8 cellular contexts compared by ENCODE assay signal in genomic region chr11:119196833-119197483, GRCh38. TPM values are rescaled to one million over a fixed set of nuclear protein-coding genes. Genes with fewer than 3 reads are reported as not detected.
A peak's percentile ranks its signal among the peaks of the same experiment; 100 is the strongest.
DNase-seq lines count a peak whose midpoint lies in the region; ATAC-seq, FAIRE-seq and TF ChIP-seq lines count a peak whose summit lies in the region.

No MANE protein-coding gene starts in this region.

- CTCF ChIA-PET in HepG2 (lab: Yijun Ruan, JAX; ENCODE audit: low intra/inter-chr PET ratio, low total read pairs) = interaction anchor here (1.4 to 2.5 kb wide), 5 partner anchors 29 to 132 kb away, joined by 4 to 25 read pairs (median 5); partner anchors contain the start of gene NLRX1

- intact Hi-C loops in HepG2 (cut with micrococcal nuclease; ENCODE audit: unreplicated experiment) = loop anchor here (1.0 to 5.0 kb wide), 3 partner anchors 29 to 90 kb away; partner anchors contain the start of genes C2CD2L and NLRX1

- 19% methylated on average over 5 of the region's 5 CpGs for WGBS in HepG2 (ENCODE audit: low lambda C conversion rate)

- ATAC-seq in HG03520 (IDR thresholded peaks at IDR 0.05; ENCODE audit: unreplicated experiment) = peak; percentile 71
- ATAC-seq in HepG2 = peak; percentile 82
- no peak for ATAC-seq in HG03045 (IDR thresholded peaks at IDR 0.05; ENCODE audit: unreplicated experiment)

- TF ChIP-seq CTCF in HepG2 (CRISPR knock-in tag; IDR thresholded peaks at IDR 0.05) = peak; percentile 86

- H3K79me2 ChIP-seq in HepG2 (ENCODE audit: insufficient read depth, low read length) = no peaks in the 10 kb centered on the region

- peak; percentile 49 for DNase-seq in GM04503 (ENCODE audit: low read depth)
- peak; percentile 94 to 98 for DNase-seq in NCI-H526 (lab: John Stamatoyannopoulos, UW)
- peak; percentile 68 to 78 for DNase-seq in activated CD4-positive, alpha-beta T cell treated with anti-CD3 and anti-CD28 coated beads for 4 hours
- peak; percentile 67 for DNase-seq in dedifferentiated amniotic fluid mesenchymal stem cell (ENCODE audit: extremely low spot score)
- DNase-seq in HepG2 (ENCODE audit: low spot score) = peak; percentile 83
- DNase-seq in stimulated activated CD8-positive, alpha-beta memory T cell treated with anti-CD3 and anti-CD28 coated beads, Interleukin-12 subunit alpha, Interleukin-12 subunit beta, amount 100 ng/mL, for 24 hours (ENCODE audit: extremely low read depth) = peak; percentile 31

- no peak overlapping the region for H3K27ac ChIP-seq in HepG2 (ENCODE audit: extremely low read length, insufficient read depth, low read length)

- FAIRE-seq in HepG2 (lab: Jason Lieb, UNC) = peak; percentile 90

- no TSS peak for BruUV-seq in HepG2 (replicated peaks; lab: Mats Ljungman, UMichigan)

- H3K4me2 ChIP-seq in HepG2 (ENCODE audit: low read depth, low read length) = 0 out of 2 replicates have a peak overlapping the region, but pooled peaks have one; percentile 18

- no peaks in the 10 kb centered on the region for H4K20me1 ChIP-seq in HepG2 (ENCODE audit: insufficient read depth, low read length)

- in situ Hi-C loops in HepG2 (cut with HindIII; ENCODE audit: extremely low pct_ligation_motif_present, low pct_unique_long_range_greater_than_20kb) = loop anchor here (10.0 kb wide), 1 partner anchor 278 kb away; no protein-coding TSS in a partner anchor

- H2AFZ ChIP-seq in HepG2 (ENCODE audit: low read length) = no peak overlapping the region

- no peak overlapping the region for H3K9ac ChIP-seq in HepG2 (ENCODE audit: insufficient read depth, low read depth, low read length)

- peak; percentile 78 for TF ChIP-seq RAD21 in HepG2 (CRISPR knock-in tag; IDR thresholded peaks at IDR 0.05)

- no peak for TF ChIP-seq POLR2A in HepG2 (IDR thresholded peaks at IDR 0.05; ENCODE audit: insufficient read depth in 1 of 2, low read depth in 2 of 2, low read length in 2 of 2)

- no peak overlapping the region for H3K4me3 ChIP-seq in HepG2 (replicated peaks in 1 of 3; ENCODE audit: insufficient read depth in 1 of 3, low read depth in 2 of 3, low read length in 3 of 3)

- POLR2A ChIA-PET in HepG2 (lab: Yijun Ruan, JAX) = interaction anchor here (1.0 to 1.5 kb wide), 3 partner anchors 9 to 102 kb away, joined by 3 to 5 read pairs (median 4); partner anchors contain the start of gene CBL

- TF ChIP-seq EP300 in HepG2 (IDR thresholded peaks at IDR 0.05; ENCODE audit: low read depth in 2 of 2, low read length in 2 of 2) (no peak), HepG2 (CRISPR knock-in tag; IDR thresholded peaks at IDR 0.05; ENCODE audit: borderline replicate concordance) (no peak)

- no peaks in the 10 kb centered on the region for H3K36me3 ChIP-seq in HepG2 (replicated peaks in 1 of 2; ENCODE audit: control insufficient read depth in 1 of 2, insufficient read depth in 2 of 2, low read length in 2 of 2)

- H3K4me1 ChIP-seq in HepG2 (ENCODE audit: insufficient read depth, low read length) = peaks cover 34% of the 10 kb centered on the region

- H3K27me3 ChIP-seq in HepG2 (ENCODE audit: control insufficient read depth in 1 of 2, insufficient read depth in 2 of 2, low read length in 2 of 2) = peaks cover 3 to 8% of the 10 kb centered on the region in 2 experiments; a peak in 2 of 5 replicates

- H3K9me3 ChIP-seq in HepG2 (ENCODE audit: low read length) = no peaks in the 10 kb centered on the region

RNA-seq across cellular contexts. Expression of gene CBL, which starts 9.2 kb away (rescaled TPM):
- total RNA-seq in HepG2 (2016; rRNA removed; fragmentation: Illumina TruSeq; extraction: Trizol) = 7.4 and 11.0 TPM in 2 replicates
- total RNA-seq in HepG2 (2016; cell fraction: cytosol; rRNA removed; fragmentation: Illumina TruSeq; extraction: Trizol; ENCODE audit: low read depth) = 1.9 TPM in 2 replicates
- 7.0 and 10.4 TPM in 2 replicates for total RNA-seq in HepG2 (2016; cell fraction: insoluble cytoplasmic fraction; rRNA removed; fragmentation: Illumina TruSeq; extraction: Trizol)
- total RNA-seq in HepG2 (2016; cell fraction: membrane; rRNA removed; fragmentation: Illumina TruSeq; extraction: Trizol) = 3.6 and 3.8 TPM in 2 replicates
- total RNA-seq in HepG2 (2016; cell fraction: nucleus; rRNA removed; fragmentation: Illumina TruSeq; extraction: Trizol) = 7.7 and 8.2 TPM in 2 replicates
- 5.5 and 6.6 TPM in 2 replicates for polyA plus RNA-seq in HepG2 (2011; rRNA removed)
- 3.7 and 5.6 TPM in 2 replicates for polyA plus RNA-seq in HepG2 (2011; cell fraction: cytosol; rRNA removed)
- polyA plus RNA-seq in HepG2 (2011; cell fraction: nucleus; rRNA removed) = 5.9 and 7.4 TPM in 2 replicates
- 4.8 and 5.0 TPM in 2 replicates for polyA plus RNA-seq in HepG2 (2012)
- 0.28 and 0.44 TPM in 2 replicates for polyA plus RNA-seq in HepG2 (2016; cell fraction: cytosol; fragmentation: Illumina TruSeq; extraction: Trizol; ENCODE audit: low read depth)
- polyA plus RNA-seq in HepG2 (2016; cell fraction: insoluble cytoplasmic fraction; fragmentation: Illumina TruSeq; extraction: Trizol; ENCODE audit: low read depth) = 7.1 and 7.8 TPM in 2 replicates
- 0.90 and 0.94 TPM in 2 replicates for polyA plus RNA-seq in HepG2 (2016; cell fraction: membrane; fragmentation: Illumina TruSeq; extraction: Trizol; ENCODE audit: low read depth)
- 7.5 and 8.7 TPM in 2 replicates for polyA plus RNA-seq in HepG2 (2016; cell fraction: nucleus; fragmentation: Illumina TruSeq; extraction: Trizol; ENCODE audit: insufficient read depth, low read depth)
- 8.8 and 10.6 TPM in 2 replicates for polyA minus RNA-seq in HepG2 (2011; rRNA and poly(A)+ RNA removed; ENCODE audit: low replicate concordance)
- polyA minus RNA-seq in HepG2 (2011; cell fraction: cytosol; rRNA and poly(A)+ RNA removed) = 7.7 and 9.4 TPM in 2 replicates
- polyA minus RNA-seq in HepG2 (2011; cell fraction: nucleus; rRNA and poly(A)+ RNA removed) = 8.6 and 11.1 TPM in 2 replicates

RNA-seq across cellular contexts. Expression of gene NHERF4, which starts 11.7 kb away (rescaled TPM):
- total RNA-seq in HepG2 (2016; rRNA removed; fragmentation: Illumina TruSeq; extraction: Trizol) = 0.24 TPM in 1 of 2 replicates, not detected in the other
- total RNA-seq in HepG2 (2016; cell fraction: cytosol; rRNA removed; fragmentation: Illumina TruSeq; extraction: Trizol; ENCODE audit: low read depth) = not detected in 2 replicates
- 0.11 TPM in 1 of 2 replicates, not detected in the other for total RNA-seq in HepG2 (2016; cell fraction: insoluble cytoplasmic fraction; rRNA removed; fragmentation: Illumina TruSeq; extraction: Trizol)
- not detected in 2 replicates for total RNA-seq in HepG2 (2016; cell fraction: membrane; rRNA removed; fragmentation: Illumina TruSeq; extraction: Trizol)
- 0.16 TPM in 1 of 2 replicates, not detected in the other for total RNA-seq in HepG2 (2016; cell fraction: nucleus; rRNA removed; fragmentation: Illumina TruSeq; extraction: Trizol)
- polyA plus RNA-seq in HepG2 (2011; rRNA removed) = 0.12 and 0.38 TPM in 2 replicates
- not detected in 2 replicates for polyA plus RNA-seq in HepG2 (2011; cell fraction: cytosol; rRNA removed)
- 0.42 and 1.1 TPM in 2 replicates for polyA plus RNA-seq in HepG2 (2011; cell fraction: nucleus; rRNA removed)
- polyA plus RNA-seq in HepG2 (2012) = 0.19 TPM in 1 of 2 replicates, not detected in the other
- polyA plus RNA-seq in HepG2 (2016; cell fraction: cytosol; fragmentation: Illumina TruSeq; extraction: Trizol; ENCODE audit: low read depth) = not detected in 2 replicates
- polyA plus RNA-seq in HepG2 (2016; cell fraction: insoluble cytoplasmic fraction; fragmentation: Illumina TruSeq; extraction: Trizol; ENCODE audit: low read depth) = not detected in 2 replicates
- not detected in 2 replicates for polyA plus RNA-seq in HepG2 (2016; cell fraction: membrane; fragmentation: Illumina TruSeq; extraction: Trizol; ENCODE audit: low read depth)
- polyA plus RNA-seq in HepG2 (2016; cell fraction: nucleus; fragmentation: Illumina TruSeq; extraction: Trizol; ENCODE audit: insufficient read depth, low read depth) = 1.5 and 1.7 TPM in 2 replicates
- polyA minus RNA-seq in HepG2 (2011; rRNA and poly(A)+ RNA removed; ENCODE audit: low replicate concordance) = 0.33 and 0.54 TPM in 2 replicates
- polyA minus RNA-seq in HepG2 (2011; cell fraction: cytosol; rRNA and poly(A)+ RNA removed) = not detected in 2 replicates
- 0.62 and 0.77 TPM in 2 replicates for polyA minus RNA-seq in HepG2 (2011; cell fraction: nucleus; rRNA and poly(A)+ RNA removed)

RNA-seq across cellular contexts. Expression of gene NLRX1, which starts 28.4 kb away (rescaled TPM):
- 6.8 and 11.0 TPM in 2 replicates for total RNA-seq in HepG2 (2016; rRNA removed; fragmentation: Illumina TruSeq; extraction: Trizol)
- total RNA-seq in HepG2 (2016; cell fraction: cytosol; rRNA removed; fragmentation: Illumina TruSeq; extraction: Trizol; ENCODE audit: low read depth) = 1.4 and 3.1 TPM in 2 replicates
- total RNA-seq in HepG2 (2016; cell fraction: insoluble cytoplasmic fraction; rRNA removed; fragmentation: Illumina TruSeq; extraction: Trizol) = 5.5 and 10.0 TPM in 2 replicates
- total RNA-seq in HepG2 (2016; cell fraction: membrane; rRNA removed; fragmentation: Illumina TruSeq; extraction: Trizol) = 5.9 and 7.2 TPM in 2 replicates
- total RNA-seq in HepG2 (2016; cell fraction: nucleus; rRNA removed; fragmentation: Illumina TruSeq; extraction: Trizol) = 7.8 and 11.2 TPM in 2 replicates
- 8.7 and 11.6 TPM in 2 replicates for polyA plus RNA-seq in HepG2 (2011; rRNA removed)
- polyA plus RNA-seq in HepG2 (2011; cell fraction: cytosol; rRNA removed) = 8.3 and 12.6 TPM in 2 replicates
- 22.0 and 23.5 TPM in 2 replicates for polyA plus RNA-seq in HepG2 (2011; cell fraction: nucleus; rRNA removed)
- polyA plus RNA-seq in HepG2 (2012) = 6.1 and 6.9 TPM in 2 replicates
- polyA plus RNA-seq in HepG2 (2016; cell fraction: cytosol; fragmentation: Illumina TruSeq; extraction: Trizol; ENCODE audit: low read depth) = 1.3 and 1.4 TPM in 2 replicates
- 6.2 and 9.2 TPM in 2 replicates for polyA plus RNA-seq in HepG2 (2016; cell fraction: insoluble cytoplasmic fraction; fragmentation: Illumina TruSeq; extraction: Trizol; ENCODE audit: low read depth)
- polyA plus RNA-seq in HepG2 (2016; cell fraction: membrane; fragmentation: Illumina TruSeq; extraction: Trizol; ENCODE audit: low read depth) = 4.5 and 4.6 TPM in 2 replicates
- 16.4 and 17.6 TPM in 2 replicates for polyA plus RNA-seq in HepG2 (2016; cell fraction: nucleus; fragmentation: Illumina TruSeq; extraction: Trizol; ENCODE audit: insufficient read depth, low read depth)
- 17.5 and 38.5 TPM in 2 replicates for polyA minus RNA-seq in HepG2 (2011; rRNA and poly(A)+ RNA removed; ENCODE audit: low replicate concordance)
- 9.4 and 12.5 TPM in 2 replicates for polyA minus RNA-seq in HepG2 (2011; cell fraction: cytosol; rRNA and poly(A)+ RNA removed)
- 8.4 and 9.0 TPM in 2 replicates for polyA minus RNA-seq in HepG2 (2011; cell fraction: nucleus; rRNA and poly(A)+ RNA removed)

RNA-seq across cellular contexts. Expression of gene ABCG4, which starts 48.1 kb away (rescaled TPM):
- total RNA-seq in HepG2 (2016; rRNA removed; fragmentation: Illumina TruSeq; extraction: Trizol) = not detected in 2 replicates
- total RNA-seq in HepG2 (2016; cell fraction: cytosol; rRNA removed; fragmentation: Illumina TruSeq; extraction: Trizol; ENCODE audit: low read depth) = not detected in 2 replicates
- total RNA-seq in HepG2 (2016; cell fraction: insoluble cytoplasmic fraction; rRNA removed; fragmentation: Illumina TruSeq; extraction: Trizol) = not detected in 2 replicates
- not detected in 2 replicates for total RNA-seq in HepG2 (2016; cell fraction: membrane; rRNA removed; fragmentation: Illumina TruSeq; extraction: Trizol)
- not detected in 2 replicates for total RNA-seq in HepG2 (2016; cell fraction: nucleus; rRNA removed; fragmentation: Illumina TruSeq; extraction: Trizol)
- not detected in 2 replicates for polyA plus RNA-seq in HepG2 (2011; rRNA removed)
- not detected in 2 replicates for polyA plus RNA-seq in HepG2 (2011; cell fraction: cytosol; rRNA removed)
- 0.05 TPM in 1 of 2 replicates, not detected in the other for polyA plus RNA-seq in HepG2 (2011; cell fraction: nucleus; rRNA removed)
- not detected in 2 replicates for polyA plus RNA-seq in HepG2 (2012)
- not detected in 2 replicates for polyA plus RNA-seq in HepG2 (2016; cell fraction: cytosol; fragmentation: Illumina TruSeq; extraction: Trizol; ENCODE audit: low read depth)
- not detected in 2 replicates for polyA plus RNA-seq in HepG2 (2016; cell fraction: insoluble cytoplasmic fraction; fragmentation: Illumina TruSeq; extraction: Trizol; ENCODE audit: low read depth)
- polyA plus RNA-seq in HepG2 (2016; cell fraction: membrane; fragmentation: Illumina TruSeq; extraction: Trizol; ENCODE audit: low read depth) = not detected in 2 replicates
- polyA plus RNA-seq in HepG2 (2016; cell fraction: nucleus; fragmentation: Illumina TruSeq; extraction: Trizol; ENCODE audit: insufficient read depth, low read depth) = not detected in 2 replicates
- polyA minus RNA-seq in HepG2 (2011; rRNA and poly(A)+ RNA removed; ENCODE audit: low replicate concordance) = 0.52 TPM in 1 of 2 replicates, not detected in the other
- not detected in 2 replicates for polyA minus RNA-seq in HepG2 (2011; cell fraction: cytosol; rRNA and poly(A)+ RNA removed)
- polyA minus RNA-seq in HepG2 (2011; cell fraction: nucleus; rRNA and poly(A)+ RNA removed) = not detected in 2 replicates

Comparison
In these comparisons a context has a peak if more than half of its experiments do, and no peak if none do; other contexts are left out.
1. DNase-seq: peak in every context shown above with its lines; median percentile 96 in NCI-H526; 83 in HepG2; 73 in activated CD4-positive, alpha-beta T cell treated with anti-CD3 and anti-CD28 coated beads for 4 hours; 67 in dedifferentiated amniotic fluid mesenchymal stem cell; 49 in GM04503; 31 in stimulated activated CD8-positive, alpha-beta memory T cell treated with anti-CD3 and anti-CD28 coated beads, Interleukin-12 subunit alpha, Interleukin-12 subunit beta, amount 100 ng/mL, for 24 hours.